ENCODE assay signal across 17 cellular contexts in the genomic region with DNA sequence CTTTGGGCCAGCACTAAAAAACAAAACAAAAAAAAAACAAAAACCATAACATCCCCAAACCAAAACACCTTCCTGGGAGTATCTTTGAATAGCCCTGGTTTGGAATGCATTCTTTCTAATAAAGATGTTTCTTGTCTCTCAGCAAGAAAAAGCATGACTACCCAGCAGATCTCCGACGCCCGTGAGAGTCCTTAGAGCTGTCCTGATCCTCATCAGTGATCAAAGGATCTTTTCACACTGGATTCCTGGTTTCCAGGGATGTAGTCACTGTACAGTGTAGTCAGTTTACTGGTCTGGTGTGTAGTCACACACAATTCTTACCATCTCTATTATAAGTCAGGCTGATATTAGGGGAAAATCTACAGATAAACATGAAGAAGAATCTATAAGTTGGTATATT.
DNase-seq lines count a peak whose midpoint lies in the region; ATAC-seq and TF ChIP-seq lines count a peak whose summit lies in the region.
"Had no signal": no experiment of that assay in that cellular context is flagged by ENCODE, and none has a peak within 500 bp of the region (broad histone marks: within the 10 kb centered on the region; RNA-seq: fewer than 3 reads in every experiment).

No MANE protein-coding gene starts in this region.

- H3K4me1 Mint-ChIP-seq in nephron progenitor cell, result peaks cover 61% of the 10 kb centered on the region
- no peaks in the 10 kb centered on the region for H3K4me1 Mint-ChIP-seq in activated CD4-positive, alpha-beta T cell treated with anti-CD3 and anti-CD28 coated beads, Interleukin-2, amount 10 ng/mL, durations not matched to agents 7 days and 5 days

- peaks cover 0 to 43% (median 17%) of the 10 kb centered on the region in 4 donors for H3K4me1 ChIP-seq in tibial nerve

- H3K9me3 Mint-ChIP-seq in nephron progenitor cell, result no peaks in the 10 kb centered on the region
- no peaks in the 10 kb centered on the region for H3K9me3 Mint-ChIP-seq in activated CD4-positive, alpha-beta T cell treated with anti-CD3 and anti-CD28 coated beads, Interleukin-2, amount 10 ng/mL, durations not matched to agents 7 days and 5 days

- no peaks in the 10 kb centered on the region for H3K27me3 Mint-ChIP-seq in nephron progenitor cell (ENCODE audit: low read depth, poor library complexity)
- H3K27me3 Mint-ChIP-seq in activated CD4-positive, alpha-beta T cell treated with anti-CD3 and anti-CD28 coated beads, Interleukin-2, amount 10 ng/mL, durations not matched to agents 7 days and 5 days, result no peaks in the 10 kb centered on the region

- H3K4me3 ChIP-seq in tibial nerve, result no peak overlapping the region

- ATAC-seq in GM21825 (IDR thresholded peaks at IDR 0.05; ENCODE audit: unreplicated experiment), result no peak

- H3K4me3 Mint-ChIP-seq in nephron progenitor cell, result no peak overlapping the region
- H3K4me3 Mint-ChIP-seq in activated CD4-positive, alpha-beta T cell treated with anti-CD3 and anti-CD28 coated beads, Interleukin-2, amount 10 ng/mL, durations not matched to agents 7 days and 5 days, result no peak overlapping the region

- TF ChIP-seq CTCF in nephron progenitor cell (IDR thresholded peaks at IDR 0.05) (no peak), tibial nerve (IDR thresholded peaks at IDR 0.05) (no peak)

- POLR2A ChIA-PET in activated CD4-positive, alpha-beta T cell treated with anti-CD3 and anti-CD28 coated beads, Interleukin-2, amount 10 ng/mL, durations not matched to agents 7 days and 5 days (lab: Charles Lee), result no interaction called here

- H3K36me3 Mint-ChIP-seq in nephron progenitor cell (ENCODE audit: low read depth), result peaks cover 15% of the 10 kb centered on the region
- no peaks in the 10 kb centered on the region for H3K36me3 Mint-ChIP-seq in activated CD4-positive, alpha-beta T cell treated with anti-CD3 and anti-CD28 coated beads, Interleukin-2, amount 10 ng/mL, durations not matched to agents 7 days and 5 days (ENCODE audit: low read depth)

- H3K27ac ChIP-seq in caudate nucleus (ENCODE audit: low read depth, low read length), result peak overlapping the region; percentile 91
- H3K27ac ChIP-seq in tibial nerve, result peak overlapping the region; percentile 66 to 85 (median 70)
- H3K27ac ChIP-seq: C4-2B had no signal

- peak overlapping the region; percentile 78 for H3K27ac Mint-ChIP-seq in nephron progenitor cell
- no peak overlapping the region for H3K27ac Mint-ChIP-seq in activated CD4-positive, alpha-beta T cell treated with anti-CD3 and anti-CD28 coated beads, Interleukin-2, amount 10 ng/mL, durations not matched to agents 7 days and 5 days

- CTCF ChIA-PET in activated CD4-positive, alpha-beta T cell treated with anti-CD3 and anti-CD28 coated beads, Interleukin-2, amount 10 ng/mL, durations not matched to agents 7 days and 5 days (lab: Charles Lee), result no interaction called here

- no peak for TF ChIP-seq EP300 in tibial nerve (IDR thresholded peaks at IDR 0.05)

- H3K36me3 ChIP-seq in tibial nerve, result no peaks in the 10 kb centered on the region

- DNase-seq in caudate nucleus (lab: John Stamatoyannopoulos, UW), result no peak
- peak; percentile 37 for DNase-seq in globus pallidus (ENCODE audit: low spot score)
- no peak for DNase-seq in nephron progenitor cell
- no peak for DNase-seq in tibial nerve (ENCODE audit: low spot score in 2 of 2)
- no peak for DNase-seq in NCI-H2029 treated with DMSO at 0.1 percent for 48 hours (lab: John Stamatoyannopoulos, UW)
- no peak for DNase-seq in activated CD4-positive, alpha-beta T cell treated with anti-CD3 and anti-CD28 coated beads, Interleukin-2, amount 10 ng/mL, durations not matched to agents 7 days and 5 days
- DNase-seq: ACHN, AML-193, H7, KG1, MV-4-11, NCI-H1694 treated with DMSO at 0.1 percent for 48 hours, NCI-H2107, NCI-H2227 treated with DMSO at 0.1 percent for 48 hours, NCI-H524 treated with DMSO at 0.1 percent for 48 hours had no signal

- no peaks in the 10 kb centered on the region for H3K27me3 ChIP-seq in tibial nerve

- 26 to 49% methylated on average over 3 of the region's 3 CpGs for WGBS in tibial nerve, 2 donors

- no peaks in the 10 kb centered on the region for H3K9me3 ChIP-seq in tibial nerve

- TF ChIP-seq POLR2A in tibial nerve (IDR thresholded peaks at IDR 0.05), result no peak
